Comparison of ENCODE assay signal across 15 cellular contexts in genomic region chr14:96961895-96962294, GRCh38.
DNase-seq lines count a peak whose midpoint lies in the region; ATAC-seq and TF ChIP-seq lines count a peak whose summit lies in the region.
"Had no signal": no experiment of that assay in that cellular context is flagged by ENCODE, and none has a peak within 500 bp of the region (broad histone marks: within the 10 kb centered on the region; RNA-seq: fewer than 3 reads in every experiment).

No MANE protein-coding gene starts in this region.

- no peak overlapping the region for H3K9ac ChIP-seq in OCI-LY3 (ENCODE audit: low read length)

- H3K4me3 ChIP-seq in OCI-LY3 (ENCODE audit: low read length): peak overlapping the region; percentile 40; the same call in 1 of the 2 replicates
- no peak overlapping the region for H3K4me3 ChIP-seq in gastroesophageal sphincter
- H3K4me3 ChIP-seq: cardiac muscle cell, left ventricle myocardium inferior, vagina had no signal

- peak overlapping the region; percentile 29 for H3K4me2 ChIP-seq in OCI-LY3 (ENCODE audit: low read length)

- no peak for TF ChIP-seq POLR2A in gastroesophageal sphincter (IDR thresholded peaks at IDR 0.05)

- H3K36me3 ChIP-seq in OCI-LY3 (replicated peaks; ENCODE audit: low read depth, low read length) (peaks cover 11% of the 10 kb centered on the region), gastroesophageal sphincter (no peaks in the 10 kb centered on the region)
- H3K36me3 ChIP-seq: cardiac muscle cell, left ventricle myocardium inferior, vagina had no signal

- H4K20me1 ChIP-seq in OCI-LY3 (ENCODE audit: insufficient read depth, low read length): no peaks in the 10 kb centered on the region

- H3K9me3 Mint-ChIP-seq in activated naive CD4-positive, alpha-beta T cell treated with anti-CD3 and anti-CD28 coated beads, Interleukin-2, amount 10 ng/mL, durations not matched to agents 7 days and 5 days: peaks cover 45% of the 10 kb centered on the region
- peaks cover 12 to 17% of the 10 kb centered on the region in 2 donors for H3K9me3 Mint-ChIP-seq in stimulated activated naive B cell treated with anti-CD40 and anti-IgM and Interleukin-4, amounts not matched to agents 10 μg/mL and 1 μg/mL and 100 μg/mL, for 72 hours

- H2AFZ ChIP-seq in OCI-LY3 (ENCODE audit: low read depth, low read length): peak overlapping the region; percentile 57; the same call in 1 of the 2 replicates

- 0 to 44% methylated on average over 1 to 2 of the region's 2 CpGs for WGBS in gastroesophageal sphincter (ENCODE audit: low coverage in 1 of 2), 2 donors

- ATAC-seq in stimulated activated naive B cell treated with anti-CD40 and anti-IgM and Interleukin-4, amounts not matched to agents 10 μg/mL and 1 μg/mL and 100 μg/mL, for 72 hours (replicated peaks): no peak
- no peak for ATAC-seq in HG03432 (IDR thresholded peaks at IDR 0.05; ENCODE audit: unreplicated experiment)
- no peak for ATAC-seq in gastroesophageal sphincter

- TF ChIP-seq CTCF in OCI-LY3 (IDR thresholded peaks at IDR 0.05; ENCODE audit: low read depth, low read length): no peak
- no peak for TF ChIP-seq CTCF in gastroesophageal sphincter (IDR thresholded peaks at IDR 0.05)

- peaks cover 12% of the 10 kb centered on the region for H3K4me1 ChIP-seq in OCI-LY3 (ENCODE audit: low read length)
- no peaks in the 10 kb centered on the region for H3K4me1 ChIP-seq in gastroesophageal sphincter
- H3K4me1 ChIP-seq: left ventricle myocardium inferior had no signal

- H3K27ac ChIP-seq in OCI-LY3 (ENCODE audit: low read length) (peak overlapping the region; percentile 65), gastroesophageal sphincter (no peak overlapping the region)
- H3K27ac ChIP-seq: cardiac muscle cell, left ventricle myocardium inferior, vagina had no signal

- no peaks in the 10 kb centered on the region for H3K79me2 ChIP-seq in OCI-LY3 (ENCODE audit: low read length)

- no peaks in the 10 kb centered on the region for H3K27me3 ChIP-seq in OCI-LY3 (ENCODE audit: low read depth, low read length)
- H3K27me3 ChIP-seq in gastroesophageal sphincter: peaks cover 4% of the 10 kb centered on the region
- H3K27me3 ChIP-seq: cardiac muscle cell, vagina had no signal

- no peak for TF ChIP-seq EP300 in gastroesophageal sphincter (IDR thresholded peaks at IDR 0.05)

- H3K4me3 Mint-ChIP-seq in activated naive CD4-positive, alpha-beta T cell treated with anti-CD3 and anti-CD28 coated beads, Interleukin-2, amount 10 ng/mL, durations not matched to agents 7 days and 5 days: no peak overlapping the region
- H3K4me3 Mint-ChIP-seq in stimulated activated naive B cell treated with anti-CD40 and anti-IgM and Interleukin-4, amounts not matched to agents 10 μg/mL and 1 μg/mL and 100 μg/mL, for 72 hours: no peak overlapping the region
- H3K4me3 Mint-ChIP-seq: HFFc6 had no signal

- peaks cover 28% of the 10 kb centered on the region for H3K4me1 Mint-ChIP-seq in activated naive CD4-positive, alpha-beta T cell treated with anti-CD3 and anti-CD28 coated beads, Interleukin-2, amount 10 ng/mL, durations not matched to agents 7 days and 5 days
- H3K4me1 Mint-ChIP-seq in stimulated activated naive B cell treated with anti-CD40 and anti-IgM and Interleukin-4, amounts not matched to agents 10 μg/mL and 1 μg/mL and 100 μg/mL, for 72 hours: peaks cover 33 to 58% of the 10 kb centered on the region in 2 donors

- DNase-seq in activated naive CD4-positive, alpha-beta T cell treated with anti-CD3 and anti-CD28 coated beads, Interleukin-2, amount 10 ng/mL, durations not matched to agents 7 days and 5 days: no peak
- DNase-seq in activated naive CD4-positive, alpha-beta T cell treated with Interleukin-2 at 50 U/mL for 16 hours: no peak
- DNase-seq in ecto neural progenitor cell (ENCODE audit: low spot score): peak; percentile 10
- no peak for DNase-seq in stimulated activated naive B cell treated with anti-CD40 and anti-IgM and Interleukin-4, amounts not matched to agents 10 μg/mL and 1 μg/mL and 100 μg/mL, for 72 hours
- DNase-seq in AG08396 (ENCODE audit: low spot score): no peak
- DNase-seq: erythroblast, HFFc6, left ventricle myocardium inferior, NCI-H526, Right ventricle myocardium superior had no signal

- no peaks in the 10 kb centered on the region for H3K27me3 Mint-ChIP-seq in activated naive CD4-positive, alpha-beta T cell treated with anti-CD3 and anti-CD28 coated beads, Interleukin-2, amount 10 ng/mL, durations not matched to agents 7 days and 5 days
- H3K27me3 Mint-ChIP-seq in stimulated activated naive B cell treated with anti-CD40 and anti-IgM and Interleukin-4, amounts not matched to agents 10 μg/mL and 1 μg/mL and 100 μg/mL, for 72 hours: no peaks in the 10 kb centered on the region

- H3K27ac Mint-ChIP-seq in activated naive CD4-positive, alpha-beta T cell treated with anti-CD3 and anti-CD28 coated beads, Interleukin-2, amount 10 ng/mL, durations not matched to agents 7 days and 5 days: peak overlapping the region; percentile 93
- peak overlapping the region; percentile 75 for H3K27ac Mint-ChIP-seq in stimulated activated naive B cell treated with anti-CD40 and anti-IgM and Interleukin-4, amounts not matched to agents 10 μg/mL and 1 μg/mL and 100 μg/mL, for 72 hours
- H3K27ac Mint-ChIP-seq: HFFc6 had no signal

- H3K9me3 ChIP-seq in OCI-LY3 (ENCODE audit: insufficient read depth, low read length) (peaks cover 4% of the 10 kb centered on the region; the same call in 1 of the 2 replicates), gastroesophageal sphincter (peaks cover 0 to 45% (median 0%) of the 10 kb centered on the region in 3 donors)
- H3K9me3 ChIP-seq: vagina had no signal

- H3K36me3 Mint-ChIP-seq in activated naive CD4-positive, alpha-beta T cell treated with anti-CD3 and anti-CD28 coated beads, Interleukin-2, amount 10 ng/mL, durations not matched to agents 7 days and 5 days: peaks cover 45% of the 10 kb centered on the region
- peaks cover 15 to 38% of the 10 kb centered on the region in 2 donors for H3K36me3 Mint-ChIP-seq in stimulated activated naive B cell treated with anti-CD40 and anti-IgM and Interleukin-4, amounts not matched to agents 10 μg/mL and 1 μg/mL and 100 μg/mL, for 72 hours

- CTCF ChIA-PET in activated naive CD4-positive, alpha-beta T cell treated with anti-CD3 and anti-CD28 coated beads, Interleukin-2, amount 10 ng/mL, durations not matched to agents 7 days and 5 days (lab: Charles Lee): no interaction called here
